23 cellular contexts compared by ENCODE assay signal in the genomic region with DNA sequence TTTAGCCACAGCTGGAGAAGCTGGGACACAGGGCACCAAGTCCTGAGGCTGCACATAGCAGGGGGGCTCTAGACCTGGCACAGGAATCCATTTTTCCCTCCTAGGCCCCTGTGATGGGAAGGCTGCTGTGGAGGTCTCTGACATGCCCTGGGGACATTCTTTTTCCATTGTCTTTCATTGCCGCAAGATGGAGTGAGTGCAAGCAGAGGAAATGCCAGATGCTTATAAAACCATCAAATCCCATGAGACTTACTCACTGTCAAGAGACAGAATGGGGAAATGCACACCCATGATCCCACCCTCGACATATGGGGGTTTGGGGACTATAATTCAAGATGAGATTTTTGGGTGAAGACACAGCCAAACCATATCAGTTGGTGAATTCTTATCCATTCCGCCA.
DNase-seq lines count a peak whose midpoint lies in the region; ATAC-seq and TF ChIP-seq lines count a peak whose summit lies in the region.
"Had no signal": no experiment of that assay in that cellular context is flagged by ENCODE, and none has a peak within 500 bp of the region (broad histone marks: within the 10 kb centered on the region; RNA-seq: fewer than 3 reads in every experiment).

No MANE protein-coding gene starts in this region.

- no peak for TF ChIP-seq CTCF in fibroblast of mammary gland (conservative IDR thresholded peaks at IDR 0.05; ENCODE audit: control insufficient read depth, insufficient read depth, low read depth, low read length)

- H3K4me1 Mint-ChIP-seq in activated T-helper 17 cell treated with anti-CD3 and anti-CD28 coated beads, Interleukin-2, amount 50 U/mL, for 72 hours, result no peaks in the 10 kb centered on the region
- H3K4me1 Mint-ChIP-seq: CD8-positive, alpha-beta memory T cell had no signal

- H3K9me3 Mint-ChIP-seq in activated T-helper 17 cell treated with anti-CD3 and anti-CD28 coated beads, Interleukin-2, amount 50 U/mL, for 72 hours, result peaks cover 14% of the 10 kb centered on the region
- H3K9me3 Mint-ChIP-seq: HFFc6 had no signal

- H3K4me1 ChIP-seq in BLaER1, result peaks cover 13% of the 10 kb centered on the region

- no peak overlapping the region for H3K27ac ChIP-seq in BLaER1

- H3K27me3 ChIP-seq in BLaER1, result no peaks in the 10 kb centered on the region

- no peak for ATAC-seq in activated T-helper 17 cell treated with anti-CD3 and anti-CD28 coated beads, Interleukin-2, amount 50 U/mL, for 72 hours (replicated peaks)
- ATAC-seq: HCT116, HepG2 had no signal

- H3K27me3 Mint-ChIP-seq in activated T-helper 17 cell treated with anti-CD3 and anti-CD28 coated beads, Interleukin-2, amount 50 U/mL, for 72 hours, result no peaks in the 10 kb centered on the region
- H3K27me3 Mint-ChIP-seq: CD4-positive, CD25-positive, alpha-beta regulatory T cell; CD8-positive, alpha-beta memory T cell; IgD-negative memory B cell had no signal

- H3K4me2 ChIP-seq in BLaER1, result peak overlapping the region; percentile 66

- H3K36me3 ChIP-seq in BLaER1, result no peaks in the 10 kb centered on the region

- DNase-seq in ELF-1 (ENCODE audit: low read depth, low spot score) (peak; percentile 20), NCI-H69 (lab: John Stamatoyannopoulos, UW) (peak; percentile 73), fibroblast of mammary gland (ENCODE audit: low read depth) (peak; percentile 3), HPDE6-E6E7 (ENCODE audit: extremely low spot score) (no peak), GDM1 (lab: John Stamatoyannopoulos, UW) (no peak)
- DNase-seq: AML-193; C1 segment of cervical spinal cord; CD4-positive, CD25-positive, alpha-beta regulatory T cell; CD8-positive, alpha-beta memory T cell; COR-L47; DMS 273 treated with DMSO at 0.1 percent for 48 hours; DMS53; DND-41; GF-D8; GOT3; H7; HFFc6; KBM-7 had no signal

- H3K4me3 ChIP-seq in BLaER1 (no peak overlapping the region), fibroblast of mammary gland (ENCODE audit: control insufficient read depth, low read depth, low read length) (no peak overlapping the region)

- no peaks in the 10 kb centered on the region for H4K20me1 ChIP-seq in BLaER1

- no peak overlapping the region for H3K9ac ChIP-seq in BLaER1

- H3K27ac Mint-ChIP-seq in activated T-helper 17 cell treated with anti-CD3 and anti-CD28 coated beads, Interleukin-2, amount 50 U/mL, for 72 hours, result no peak overlapping the region
- H3K27ac Mint-ChIP-seq: CD4-positive, CD25-positive, alpha-beta regulatory T cell; CD8-positive, alpha-beta memory T cell; HFFc6; IgD-negative memory B cell had no signal

- no peak overlapping the region for H3K4me3 Mint-ChIP-seq in activated T-helper 17 cell treated with anti-CD3 and anti-CD28 coated beads, Interleukin-2, amount 50 U/mL, for 72 hours
- H3K4me3 Mint-ChIP-seq: CD4-positive, CD25-positive, alpha-beta regulatory T cell; CD8-positive, alpha-beta memory T cell; HFFc6; IgD-negative memory B cell had no signal

- 0 out of 2 replicates have a peak, but pooled peaks cover 6% of the 10 kb centered on the region for H3K9me3 ChIP-seq in BLaER1

- H3K36me3 Mint-ChIP-seq in activated T-helper 17 cell treated with anti-CD3 and anti-CD28 coated beads, Interleukin-2, amount 50 U/mL, for 72 hours (ENCODE audit: low read depth), result no peaks in the 10 kb centered on the region
- H3K36me3 Mint-ChIP-seq: CD4-positive, CD25-positive, alpha-beta regulatory T cell; CD8-positive, alpha-beta memory T cell; IgD-negative memory B cell had no signal

Comparison
In these comparisons a context has a peak if more than half of its experiments do, and no peak if none do; other contexts are left out.
1. DNase-seq: peak in ELF-1 (single experiment), NCI-H69 (single experiment) and fibroblast of mammary gland (single experiment); none in HPDE6-E6E7 (single experiment) and GDM1 (single experiment).